ENCODE assay signal across 27 cellular contexts in genomic region chrX:14851526-14851925, GRCh38.
"Had no signal": no experiment of that assay in that cellular context is flagged by ENCODE, and none has a peak within 500 bp of the region (broad histone marks: within the 10 kb centered on the region; RNA-seq: fewer than 3 reads in every experiment).

No MANE protein-coding gene starts in this region.

- DNase-seq: activated CD4-positive, alpha-beta T cell treated with anti-CD3 and anti-CD28 coated beads for 36 hours; activated CD4-positive, CD25-positive, alpha-beta regulatory T cell; activated CD8-positive, alpha-beta memory T cell treated with anti-CD3 and anti-CD28 coated beads, Interleukin-2, amount 10 ng/mL, durations not matched to agents 7 days and 5 days; activated CD8-positive, alpha-beta T cell treated with anti-CD3 and anti-CD28 coated beads, Interleukin-2, amount 10 ng/mL, durations not matched to agents 7 days and 5 days; activated effector memory CD4-positive, alpha-beta T cell treated with Interleukin-2 at 50 U/mL for 16 hours; activated naive CD4-positive, alpha-beta T cell treated with Interleukin-2 at 50 U/mL for 16 hours; activated T-cell treated with anti-CD3 and anti-CD28 coated beads, Interleukin-2, amount 50 U/mL, for 72 hours; anterior cingulate cortex; body of pancreas; dermis blood vessel endothelial cell; effector CD4-positive, alpha-beta T cell; kidney glomerular epithelial cell; left ventricle myocardium inferior; nephron progenitor cell; ovary; stimulated activated CD4-positive, alpha-beta T cell treated with anti-CD3 and anti-CD28 coated beads, Interleukin-15, amount 100 ng/mL, for 24 hours; stimulated activated CD4-positive, alpha-beta T cell treated with anti-CD3 and anti-CD28 coated beads, Interleukin-2, amount 100 ng/mL, for 24 hours; stimulated activated naive B cell treated with anti-CD40 and anti-IgM and Interleukin-4, amounts not matched to agents 10 μg/mL and 1 μg/mL and 100 μg/mL, for 72 hours; stomach; thyroid gland; upper lobe of left lung had no signal

- H3K4me3 ChIP-seq: body of pancreas, left ventricle myocardium inferior, lung, ovary, prostate gland, smooth muscle cell, stomach, thyroid gland, upper lobe of left lung, vagina had no signal

- H3K9me3 Mint-ChIP-seq: activated T-cell treated with anti-CD3 and anti-CD28 coated beads, Interleukin-2, amount 50 U/mL, for 72 hours; stimulated activated naive B cell treated with anti-CD40 and anti-IgM and Interleukin-4, amounts not matched to agents 10 μg/mL and 1 μg/mL and 100 μg/mL, for 72 hours had no signal

- ATAC-seq: activated CD4-positive, alpha-beta T cell treated with anti-CD3 and anti-CD28 coated beads for 36 hours; activated CD8-positive, alpha-beta memory T cell treated with anti-CD3 and anti-CD28 coated beads, Interleukin-2, amount 10 ng/mL, durations not matched to agents 7 days and 5 days; activated CD8-positive, alpha-beta T cell treated with anti-CD3 and anti-CD28 coated beads, Interleukin-2, amount 10 ng/mL, durations not matched to agents 7 days and 5 days; activated T-cell treated with anti-CD3 and anti-CD28 coated beads, Interleukin-2, amount 50 U/mL, for 72 hours; body of pancreas had no signal

- H3K27me3 Mint-ChIP-seq: activated CD4-positive, alpha-beta T cell treated with anti-CD3 and anti-CD28 coated beads for 36 hours; activated CD8-positive, alpha-beta memory T cell treated with anti-CD3 and anti-CD28 coated beads, Interleukin-2, amount 10 ng/mL, durations not matched to agents 7 days and 5 days; activated naive CD8-positive, alpha-beta T cell; stimulated activated naive B cell treated with anti-CD40 and anti-IgM and Interleukin-4, amounts not matched to agents 10 μg/mL and 1 μg/mL and 100 μg/mL, for 72 hours had no signal

- H3K4me3 Mint-ChIP-seq: activated CD4-positive, alpha-beta T cell treated with anti-CD3 and anti-CD28 coated beads for 36 hours; activated CD8-positive, alpha-beta memory T cell treated with anti-CD3 and anti-CD28 coated beads, Interleukin-2, amount 10 ng/mL, durations not matched to agents 7 days and 5 days; activated CD8-positive, alpha-beta T cell treated with anti-CD3 and anti-CD28 coated beads, Interleukin-2, amount 10 ng/mL, durations not matched to agents 7 days and 5 days; activated naive CD8-positive, alpha-beta T cell; activated T-cell treated with anti-CD3 and anti-CD28 coated beads, Interleukin-2, amount 50 U/mL, for 72 hours; nephron progenitor cell; stimulated activated naive B cell treated with anti-CD40 and anti-IgM and Interleukin-4, amounts not matched to agents 10 μg/mL and 1 μg/mL and 100 μg/mL, for 72 hours had no signal

- H3K27me3 ChIP-seq: body of pancreas, ovary, stomach, thyroid gland, upper lobe of left lung, vagina had no signal

- H3K27ac Mint-ChIP-seq: activated CD4-positive, alpha-beta T cell treated with anti-CD3 and anti-CD28 coated beads for 36 hours; activated CD8-positive, alpha-beta memory T cell treated with anti-CD3 and anti-CD28 coated beads, Interleukin-2, amount 10 ng/mL, durations not matched to agents 7 days and 5 days; activated CD8-positive, alpha-beta T cell treated with anti-CD3 and anti-CD28 coated beads, Interleukin-2, amount 10 ng/mL, durations not matched to agents 7 days and 5 days; activated naive CD8-positive, alpha-beta T cell; activated T-cell treated with anti-CD3 and anti-CD28 coated beads, Interleukin-2, amount 50 U/mL, for 72 hours; stimulated activated naive B cell treated with anti-CD40 and anti-IgM and Interleukin-4, amounts not matched to agents 10 μg/mL and 1 μg/mL and 100 μg/mL, for 72 hours had no signal

- H3K4me2 ChIP-seq: smooth muscle cell had no signal

- H3K4me1 ChIP-seq: body of pancreas, left ventricle myocardium inferior, prostate gland, stomach, thyroid gland, upper lobe of left lung, vagina had no signal

- H3K4me1 Mint-ChIP-seq: activated CD4-positive, alpha-beta T cell treated with anti-CD3 and anti-CD28 coated beads for 36 hours; activated CD8-positive, alpha-beta memory T cell treated with anti-CD3 and anti-CD28 coated beads, Interleukin-2, amount 10 ng/mL, durations not matched to agents 7 days and 5 days; nephron progenitor cell; stimulated activated naive B cell treated with anti-CD40 and anti-IgM and Interleukin-4, amounts not matched to agents 10 μg/mL and 1 μg/mL and 100 μg/mL, for 72 hours had no signal

- H3K27ac ChIP-seq: body of pancreas, epithelial cell of prostate, left ventricle myocardium inferior, ovary, prostate gland, thyroid gland, vagina had no signal
